ENCODE assay signal across 8 cellular contexts in genomic region chr12:96198970-96199369, GRCh38. TPM values are rescaled to one million over a fixed set of nuclear protein-coding genes. Genes with fewer than 3 reads are reported as not detected.
DNase-seq lines count a peak whose midpoint lies in the region; ATAC-seq and TF ChIP-seq lines count a peak whose summit lies in the region.

No MANE protein-coding gene starts in this region.

- peak overlapping the region; percentile 100 for H3K27ac Mint-ChIP-seq in T-helper 17 cell

- H3K27ac ChIP-seq in left ventricle myocardium inferior (replicated peaks) (peak overlapping the region; percentile 85), vagina (peak overlapping the region; percentile 93)

- no peaks in the 10 kb centered on the region for H3K27me3 Mint-ChIP-seq in T-helper 17 cell

- intact Hi-C loops in left ventricle myocardium inferior (cut with micrococcal nuclease): no loop called here
- intact Hi-C loops in Right ventricle myocardium superior (cut with DNase I): no loop called here
- intact Hi-C loops in vagina (cut with DNase I): no loop called here

- peaks cover 41% of the 10 kb centered on the region for H3K4me1 Mint-ChIP-seq in T-helper 17 cell

- H3K36me3 ChIP-seq in left ventricle myocardium inferior (no peaks in the 10 kb centered on the region), vagina (no peaks in the 10 kb centered on the region)

- H3K27me3 ChIP-seq in left ventricle myocardium inferior (ENCODE audit: low read depth) (no peaks in the 10 kb centered on the region), vagina (no peaks in the 10 kb centered on the region)

- peak overlapping the region; percentile 87 for H3K4me3 Mint-ChIP-seq in T-helper 17 cell

- H3K36me3 Mint-ChIP-seq in T-helper 17 cell (ENCODE audit: low read depth): peaks cover 9% of the 10 kb centered on the region

- no peak for DNase-seq in left ventricle myocardium inferior
- no peak for DNase-seq in Right ventricle myocardium superior
- DNase-seq in T-helper 17 cell: no peak
- DNase-seq in fibroblast of pulmonary artery (ENCODE audit: low read depth): peak; percentile 86
- DNase-seq in vagina (ENCODE audit: extremely low spot score in 2 of 2): no peak
- no peak for DNase-seq in GM13976 (ENCODE audit: low spot score)
- DNase-seq in hippocampal formation (lab: John Stamatoyannopoulos, UW): no peak

- H3K9me3 ChIP-seq in left ventricle myocardium inferior (replicated peaks) (no peaks in the 10 kb centered on the region), T-helper 17 cell (ENCODE audit: control insufficient read depth, low read length, poor library complexity, severe bottlenecking) (no peaks in the 10 kb centered on the region), vagina (no peaks in the 10 kb centered on the region)

- H3K4me1 ChIP-seq in left ventricle myocardium inferior (peaks cover 70% of the 10 kb centered on the region), vagina (peaks cover 38% of the 10 kb centered on the region)

- H3K4me3 ChIP-seq in left ventricle myocardium inferior (peak overlapping the region; percentile 88), fibroblast of pulmonary artery (replicated peaks; ENCODE audit: low read depth, low read length) (no peak overlapping the region), vagina (no peak overlapping the region)

- no peak for TF ChIP-seq POLR2A in vagina (IDR thresholded peaks at IDR 0.05)

- in situ Hi-C loops in GM13976 (cut with MboI; ENCODE audit: low sequenced_read_pairs, unreplicated experiment): no loop called here

- ATAC-seq in Right ventricle myocardium superior (ENCODE audit: poor library complexity) (no peak), T-helper 17 cell (peak; percentile 30), GM18858 (IDR thresholded peaks at IDR 0.05; ENCODE audit: unreplicated experiment) (no peak)

- TF ChIP-seq CTCF in left ventricle myocardium inferior (IDR thresholded peaks at IDR 0.05; ENCODE audit: borderline replicate concordance) (no peak), fibroblast of pulmonary artery (IDR thresholded peaks at IDR 0.05; ENCODE audit: low read length, missing control alignments) (no peak), vagina (IDR thresholded peaks at IDR 0.05) (no peak), GM13976 (IDR thresholded peaks at IDR 0.05; ENCODE audit: borderline replicate concordance, control extremely low read depth, extremely low read depth, insufficient read depth, missing control alignments) (no peak)

RNA-seq across cellular contexts. Expression of gene ELK3, which starts 4.8 kb away (rescaled TPM):
- total RNA-seq in left ventricle myocardium inferior (17.1 TPM), Right ventricle myocardium superior (18.9 TPM), T-helper 17 cell (10 to 100 TPM; 68.8 to 71.2 TPM), vagina (39.5 TPM)
